8 cellular contexts compared by ENCODE assay signal in the genomic region with DNA sequence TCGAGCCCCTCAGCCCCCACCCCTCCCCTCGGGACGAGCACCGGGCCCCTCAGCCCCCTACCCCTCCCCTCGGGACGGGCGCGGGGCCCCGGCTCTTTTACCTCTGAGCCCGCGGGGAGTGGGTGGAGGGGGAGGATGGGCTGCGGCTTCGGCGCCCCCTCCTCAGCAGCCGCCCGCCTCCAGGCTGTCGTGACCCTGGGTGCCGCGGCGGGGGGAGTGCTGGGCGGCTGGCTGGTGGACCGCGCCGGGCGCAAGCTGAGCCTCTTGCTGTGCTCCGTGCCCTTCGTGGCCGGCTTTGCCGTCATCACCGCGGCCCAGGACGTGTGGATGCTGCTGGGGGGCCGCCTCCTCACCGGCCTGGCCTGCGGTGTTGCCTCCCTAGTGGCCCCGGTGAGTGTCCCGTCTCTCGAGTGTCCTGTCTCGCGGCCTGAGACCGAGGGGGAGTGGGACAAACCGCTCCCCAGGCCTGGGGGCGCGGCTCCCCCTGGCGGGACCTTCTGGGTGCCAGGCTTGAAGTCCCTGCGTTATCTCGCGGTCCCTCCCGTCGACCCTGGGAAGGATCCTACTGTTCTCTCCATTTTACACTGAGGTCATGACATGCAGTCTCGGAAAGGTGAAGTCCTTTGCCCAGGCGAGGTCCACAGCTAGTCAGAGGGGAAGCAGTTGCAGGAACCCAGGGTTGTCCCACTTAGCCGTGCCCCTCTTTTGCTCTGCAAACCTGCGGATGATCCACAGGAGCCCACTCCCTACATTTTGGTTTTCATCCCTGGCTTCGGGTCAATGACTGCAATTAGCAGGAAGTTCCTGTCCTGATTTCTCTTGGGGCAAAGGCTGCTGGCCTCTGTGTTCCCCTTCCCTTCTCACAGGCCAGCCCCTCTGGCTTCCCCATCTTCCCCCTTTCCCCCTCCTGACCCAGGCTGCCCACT. TPM values are rescaled to one million over a fixed set of nuclear protein-coding genes. Genes with fewer than 3 reads are reported as not detected.
DNase-seq lines count a peak whose midpoint lies in the region; ATAC-seq and TF ChIP-seq lines count a peak whose summit lies in the region.

No MANE protein-coding gene starts in this region.

- in situ Hi-C loops in gastrocnemius medialis (cut with MboI; ENCODE audit: low sequenced_read_pairs in 4 of 4), result loop anchor here in 1 of 4 donors (25.0 kb wide), 1 partner anchor 461 kb away; no protein-coding TSS in a partner anchor

- peak; percentile 52 for DNase-seq in NCI-H2227 (lab: John Stamatoyannopoulos, UW; ENCODE audit: unreplicated experiment)
- no peak for DNase-seq in NCI-H2227 treated with DMSO at 0.1 percent for 48 hours (lab: John Stamatoyannopoulos, UW)
- DNase-seq in adrenal gland, result peak; percentile 59 to 80 (median 70)
- peak; percentile 27 to 48 for DNase-seq in gastrocnemius medialis

- H3K36me3 ChIP-seq in OCI-LY3 (replicated peaks; ENCODE audit: low read depth, low read length) (no peaks in the 10 kb centered on the region), adrenal gland (replicated peaks in 1 of 2) (peaks cover 0 to 28% of the 10 kb centered on the region in 2 donors), gastrocnemius medialis (peaks cover 0 to 16% of the 10 kb centered on the region in 2 donors)

- no peaks in the 10 kb centered on the region for H4K20me1 ChIP-seq in OCI-LY3 (ENCODE audit: insufficient read depth, low read length)

- intact Hi-C loops in adrenal gland (cut with DNase I), result no loop called here
- intact Hi-C loops in gastrocnemius medialis (cut with DNase I; ENCODE audit: low total_unique reads), result loop anchor here (1.0 to 5.0 kb wide), 3 partner anchors 87 to 176 kb away; no protein-coding TSS in a partner anchor

- H3K9ac ChIP-seq in OCI-LY3 (ENCODE audit: low read length), result peak overlapping the region; percentile 66

- 4 to 23% (median 13%) methylated on average over 7 to 55 of the region's 55 CpGs for WGBS in adrenal gland, 4 donors

- no peak overlapping the region for H3K27ac ChIP-seq in OCI-LY3 (ENCODE audit: low read length)
- H3K27ac ChIP-seq in adrenal gland, result peak overlapping the region; percentile 86 to 96 (median 91)
- peak overlapping the region; percentile 81 to 95 (median 91) for H3K27ac ChIP-seq in gastrocnemius medialis

- H3K4me3 ChIP-seq in OCI-LY3 (ENCODE audit: low read length) (peak overlapping the region; percentile 85), adrenal gland (peak overlapping the region; percentile 7 to 72 (median 72)), iPS-11a (ENCODE audit: low read depth, low read length) (peak overlapping the region; percentile 81), gastrocnemius medialis (peak overlapping the region; percentile 75 to 95 (median 81))

- H2AFZ ChIP-seq in OCI-LY3 (ENCODE audit: low read depth, low read length), result no peak overlapping the region

- H3K27me3 ChIP-seq in OCI-LY3 (ENCODE audit: low read depth, low read length), result no peaks in the 10 kb centered on the region
- no peaks in the 10 kb centered on the region for H3K27me3 ChIP-seq in adrenal gland
- H3K27me3 ChIP-seq in gastrocnemius medialis, result no peaks in the 10 kb centered on the region

- TF ChIP-seq CTCF in OCI-LY3 (IDR thresholded peaks at IDR 0.05; ENCODE audit: low read depth, low read length), result peak; percentile 70
- TF ChIP-seq CTCF in adrenal gland (IDR thresholded peaks at IDR 0.05), result peak in 5 of 6 experiments; percentile 38 to 53 (median 46)
- TF ChIP-seq CTCF in gastrocnemius medialis (IDR thresholded peaks at IDR 0.05 in 4 of 5, conservative IDR thresholded peaks at IDR 0.05 in 1 of 5), result peak; percentile 12 to 63 (median 57)

- ATAC-seq in gastrocnemius medialis, result peak; percentile 4 to 7
- ATAC-seq in HG03378 (IDR thresholded peaks at IDR 0.05; ENCODE audit: unreplicated experiment), result no peak
- no peak for ATAC-seq in HG02759 (IDR thresholded peaks at IDR 0.05; ENCODE audit: unreplicated experiment)

- H3K4me1 ChIP-seq in OCI-LY3 (ENCODE audit: low read length) (peaks cover 10% of the 10 kb centered on the region), adrenal gland (replicated peaks in 1 of 2) (peaks cover 13 to 17% of the 10 kb centered on the region in 2 donors), gastrocnemius medialis (peaks cover 17 to 19% of the 10 kb centered on the region in 2 donors)

- no peaks in the 10 kb centered on the region for H3K79me2 ChIP-seq in OCI-LY3 (ENCODE audit: low read length)

- no peaks in the 10 kb centered on the region for H3K9me3 ChIP-seq in OCI-LY3 (ENCODE audit: insufficient read depth, low read length)
- H3K9me3 ChIP-seq in adrenal gland (replicated peaks in 1 of 3), result no peaks in the 10 kb centered on the region
- no peaks in the 10 kb centered on the region for H3K9me3 ChIP-seq in gastrocnemius medialis

- TF ChIP-seq POLR2A in adrenal gland (IDR thresholded peaks at IDR 0.05), result peak; percentile 22 to 37
- no peak for TF ChIP-seq POLR2A in gastrocnemius medialis (IDR thresholded peaks at IDR 0.05)

- peak overlapping the region; percentile 71 for H3K4me2 ChIP-seq in OCI-LY3 (ENCODE audit: low read length)

RNA-seq across cellular contexts. Expression of a gene that starts 1.0 kb away (rescaled TPM):
- 100 to 1,000 TPM in 1 of 8 donors, 10 to 100 TPM in 7; 35.2 to 121 (median 68.6) TPM for total RNA-seq in adrenal gland
- 10 to 100 TPM; 17.1 to 66.6 (median 54.1) TPM for polyA plus RNA-seq in adrenal gland
- total RNA-seq in gastrocnemius medialis, result 10 to 100 TPM; 19.8 to 31.2 (median 25.7) TPM

RNA-seq across cellular contexts. Expression of a gene that starts 26.2 kb away (rescaled TPM):
- total RNA-seq in adrenal gland (10 to 100 TPM in 7 of 8 donors, 1 to 10 TPM in 1; 9.6 to 16.5 (median 12.0) TPM), gastrocnemius medialis (1 to 10 TPM; 3.9 to 9.3 (median 6.4) TPM)
- polyA plus RNA-seq in adrenal gland, result 1 to 10 TPM; 5.5 to 7.5 (median 6.8) TPM

RNA-seq across cellular contexts. Expression of a gene that starts 53.2 kb away (rescaled TPM):
- 1,000 to 10,000 TPM in 6 of 8 donors, 100 to 1,000 TPM in 2; 879 to 2,396 (median 1,368) TPM for total RNA-seq in adrenal gland
- 1,000 to 10,000 TPM; 1,610 to 4,212 (median 2,925) TPM for polyA plus RNA-seq in adrenal gland
- 1,000 to 10,000 TPM; 1,654 to 2,251 (median 1,749) TPM for total RNA-seq in gastrocnemius medialis

RNA-seq across cellular contexts. Expression of a gene that starts 53.3 kb away (rescaled TPM):
- total RNA-seq in adrenal gland, result 10 to 100 TPM; 18.3 to 31.0 (median 29.3) TPM
- 10 to 100 TPM in 2 of 3 donors, 1 to 10 TPM in 1; 6.8 to 74.8 (median 36.8) TPM for polyA plus RNA-seq in adrenal gland
- 10 to 100 TPM; 10.2 to 17.3 (median 16.1) TPM for total RNA-seq in gastrocnemius medialis

Comparison
In these comparisons a context has a peak if more than half of its experiments do, and no peak if none do; other contexts are left out.
1. POLR2A ChIP-seq: peak in adrenal gland (2 of 2); none in gastrocnemius medialis (0 of 2).
2. ATAC-seq: peak in gastrocnemius medialis (2 of 2); none in HG03378 (single experiment) and HG02759 (single experiment).
3. Peak in every context shown above with its lines, with median percentiles within 50 percentile points of each other: H3K4me3 ChIP-seq and CTCF ChIP-seq.